ENCODE assay signal across 1 cellular context in the genomic region with DNA sequence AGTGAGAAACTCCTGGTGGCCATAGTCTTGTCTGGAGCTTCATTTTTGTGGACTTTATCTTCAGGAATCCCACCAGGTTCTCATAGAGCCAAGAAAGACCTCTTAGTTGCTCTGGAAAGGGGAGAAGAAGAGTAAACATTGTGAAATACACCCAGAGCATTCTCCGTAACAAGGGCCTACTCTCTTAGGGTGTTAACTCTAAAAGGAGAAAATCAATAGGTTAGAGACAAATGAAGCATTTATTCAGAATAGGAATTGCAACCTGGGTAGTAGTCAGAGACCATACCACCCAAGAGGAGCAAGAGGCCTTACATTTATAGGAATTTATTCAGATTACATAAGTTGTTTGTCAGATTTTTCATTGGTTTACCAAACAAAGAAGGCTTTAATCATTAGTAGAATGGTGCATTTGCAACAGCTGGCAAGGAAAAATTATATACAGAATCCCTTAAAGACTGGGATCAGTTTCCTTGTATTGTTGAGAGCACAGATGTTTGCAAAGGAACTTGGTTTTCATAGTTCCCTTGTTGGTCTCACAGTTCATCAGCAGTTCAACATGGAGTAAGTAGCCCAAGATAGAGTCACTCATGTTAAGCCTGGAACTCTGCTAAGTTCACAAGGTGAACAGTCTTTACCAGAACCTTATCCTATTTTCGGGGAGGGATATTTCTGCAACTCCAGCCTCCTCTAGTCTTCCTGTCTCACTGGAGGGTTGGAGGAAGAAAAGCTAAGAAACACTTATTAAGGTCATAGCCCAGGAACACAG.
TF ChIP-seq lines count a peak whose summit lies in the region.

No MANE protein-coding gene starts in this region.

TF ChIP-seq in HepG2, 621 proteins besides CTCF, POLR2A, EP300 and RAD21 (continued from another document and continues in another):
- TF ChIP-seq, protein P1, sequence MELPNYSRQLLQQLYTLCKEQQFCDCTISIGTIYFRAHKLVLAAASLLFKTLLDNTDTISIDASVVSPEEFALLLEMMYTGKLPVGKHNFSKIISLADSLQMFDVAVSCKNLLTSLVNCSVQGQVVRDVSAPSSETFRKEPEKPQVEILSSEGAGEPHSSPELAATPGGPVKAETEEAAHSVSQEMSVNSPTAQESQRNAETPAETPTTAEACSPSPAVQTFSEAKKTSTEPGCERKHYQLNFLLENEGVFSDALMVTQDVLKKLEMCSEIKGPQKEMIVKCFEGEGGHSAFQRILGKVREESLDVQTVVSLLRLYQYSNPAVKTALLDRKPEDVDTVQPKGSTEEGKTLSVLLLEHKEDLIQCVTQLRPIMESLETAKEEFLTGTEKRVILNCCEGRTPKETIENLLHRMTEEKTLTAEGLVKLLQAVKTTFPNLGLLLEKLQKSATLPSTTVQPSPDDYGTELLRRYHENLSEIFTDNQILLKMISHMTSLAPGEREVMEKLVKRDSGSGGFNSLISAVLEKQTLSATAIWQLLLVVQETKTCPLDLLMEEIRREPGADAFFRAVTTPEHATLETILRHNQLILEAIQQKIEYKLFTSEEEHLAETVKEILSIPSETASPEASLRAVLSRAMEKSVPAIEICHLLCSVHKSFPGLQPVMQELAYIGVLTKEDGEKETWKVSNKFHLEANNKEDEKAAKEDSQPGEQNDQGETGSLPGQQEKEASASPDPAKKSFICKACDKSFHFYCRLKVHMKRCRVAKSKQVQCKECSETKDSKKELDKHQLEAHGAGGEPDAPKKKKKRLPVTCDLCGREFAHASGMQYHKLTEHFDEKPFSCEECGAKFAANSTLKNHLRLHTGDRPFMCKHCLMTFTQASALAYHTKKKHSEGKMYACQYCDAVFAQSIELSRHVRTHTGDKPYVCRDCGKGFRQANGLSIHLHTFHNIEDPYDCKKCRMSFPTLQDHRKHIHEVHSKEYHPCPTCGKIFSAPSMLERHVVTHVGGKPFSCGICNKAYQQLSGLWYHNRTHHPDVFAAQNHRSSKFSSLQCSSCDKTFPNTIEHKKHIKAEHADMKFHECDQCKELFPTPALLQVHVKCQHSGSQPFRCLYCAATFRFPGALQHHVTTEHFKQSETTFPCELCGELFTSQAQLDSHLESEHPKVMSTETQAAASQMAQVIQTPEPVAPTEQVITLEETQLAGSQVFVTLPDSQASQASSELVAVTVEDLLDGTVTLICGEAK (IDR thresholded peaks at IDR 0.05), result no peak
- TF ChIP-seq, protein P1 (CRISPR knock-in tag; IDR thresholded peaks at IDR 0.05), result no peak
- TF ChIP-seq MYNN (CRISPR knock-in tag; IDR thresholded peaks at IDR 0.05; ENCODE audit: low read depth), result no peak
- no peak for TF ChIP-seq HNRNPH1 (optimal IDR thresholded peaks at IDR 0.05; ENCODE audit: low read depth, low read length)
- no peak for TF ChIP-seq ZNF382 (CRISPR knock-in tag; IDR thresholded peaks at IDR 0.05; ENCODE audit: borderline replicate concordance)
- TF ChIP-seq, protein P2, sequence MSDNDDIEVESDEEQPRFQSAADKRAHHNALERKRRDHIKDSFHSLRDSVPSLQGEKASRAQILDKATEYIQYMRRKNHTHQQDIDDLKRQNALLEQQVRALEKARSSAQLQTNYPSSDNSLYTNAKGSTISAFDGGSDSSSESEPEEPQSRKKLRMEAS (IDR thresholded peaks at IDR 0.05), result no peak
- 0 out of 2 replicates have a peak, but pooled peaks have one; percentile 15 for TF ChIP-seq RARA (CRISPR knock-in tag; IDR thresholded peaks at IDR 0.05)
- no peak for TF ChIP-seq SNRNP70 (IDR thresholded peaks at IDR 0.05; ENCODE audit: low read depth, low read length)
- TF ChIP-seq SIX4 (CRISPR knock-in tag; IDR thresholded peaks at IDR 0.05), result 0 out of 2 replicates have a peak, but pooled peaks have one; percentile 34
- TF ChIP-seq TOPORS (CRISPR knock-in tag; IDR thresholded peaks at IDR 0.05), result no peak
- 0 out of 2 replicates have a peak, but pooled peaks have one; percentile 32 for TF ChIP-seq THAP11 (CRISPR knock-in tag; IDR thresholded peaks at IDR 0.05)
- TF ChIP-seq, protein P3, sequence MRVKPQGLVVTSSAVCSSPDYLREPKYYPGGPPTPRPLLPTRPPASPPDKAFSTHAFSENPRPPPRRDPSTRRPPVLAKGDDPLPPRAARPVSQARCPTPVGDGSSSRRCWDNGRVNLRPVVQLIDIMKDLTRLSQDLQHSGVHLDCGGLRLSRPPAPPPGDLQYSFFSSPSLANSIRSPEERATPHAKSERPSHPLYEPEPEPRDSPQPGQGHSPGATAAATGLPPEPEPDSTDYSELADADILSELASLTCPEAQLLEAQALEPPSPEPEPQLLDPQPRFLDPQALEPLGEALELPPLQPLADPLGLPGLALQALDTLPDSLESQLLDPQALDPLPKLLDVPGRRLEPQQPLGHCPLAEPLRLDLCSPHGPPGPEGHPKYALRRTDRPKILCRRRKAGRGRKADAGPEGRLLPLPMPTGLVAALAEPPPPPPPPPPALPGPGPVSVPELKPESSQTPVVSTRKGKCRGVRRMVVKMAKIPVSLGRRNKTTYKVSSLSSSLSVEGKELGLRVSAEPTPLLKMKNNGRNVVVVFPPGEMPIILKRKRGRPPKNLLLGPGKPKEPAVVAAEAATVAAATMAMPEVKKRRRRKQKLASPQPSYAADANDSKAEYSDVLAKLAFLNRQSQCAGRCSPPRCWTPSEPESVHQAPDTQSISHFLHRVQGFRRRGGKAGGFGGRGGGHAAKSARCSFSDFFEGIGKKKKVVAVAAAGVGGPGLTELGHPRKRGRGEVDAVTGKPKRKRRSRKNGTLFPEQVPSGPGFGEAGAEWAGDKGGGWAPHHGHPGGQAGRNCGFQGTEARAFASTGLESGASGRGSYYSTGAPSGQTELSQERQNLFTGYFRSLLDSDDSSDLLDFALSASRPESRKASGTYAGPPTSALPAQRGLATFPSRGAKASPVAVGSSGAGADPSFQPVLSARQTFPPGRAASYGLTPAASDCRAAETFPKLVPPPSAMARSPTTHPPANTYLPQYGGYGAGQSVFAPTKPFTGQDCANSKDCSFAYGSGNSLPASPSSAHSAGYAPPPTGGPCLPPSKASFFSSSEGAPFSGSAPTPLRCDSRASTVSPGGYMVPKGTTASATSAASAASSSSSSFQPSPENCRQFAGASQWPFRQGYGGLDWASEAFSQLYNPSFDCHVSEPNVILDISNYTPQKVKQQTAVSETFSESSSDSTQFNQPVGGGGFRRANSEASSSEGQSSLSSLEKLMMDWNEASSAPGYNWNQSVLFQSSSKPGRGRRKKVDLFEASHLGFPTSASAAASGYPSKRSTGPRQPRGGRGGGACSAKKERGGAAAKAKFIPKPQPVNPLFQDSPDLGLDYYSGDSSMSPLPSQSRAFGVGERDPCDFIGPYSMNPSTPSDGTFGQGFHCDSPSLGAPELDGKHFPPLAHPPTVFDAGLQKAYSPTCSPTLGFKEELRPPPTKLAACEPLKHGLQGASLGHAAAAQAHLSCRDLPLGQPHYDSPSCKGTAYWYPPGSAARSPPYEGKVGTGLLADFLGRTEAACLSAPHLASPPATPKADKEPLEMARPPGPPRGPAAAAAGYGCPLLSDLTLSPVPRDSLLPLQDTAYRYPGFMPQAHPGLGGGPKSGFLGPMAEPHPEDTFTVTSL (CRISPR knock-in tag; IDR thresholded peaks at IDR 0.05; ENCODE audit: borderline replicate concordance), result no peak
- TF ChIP-seq FOXJ3 (CRISPR knock-in tag; IDR thresholded peaks at IDR 0.05; ENCODE audit: borderline replicate concordance), result peak; percentile 56; the same call in 1 of the 2 replicates
- no peak for TF ChIP-seq POLR2AphosphoS2 (IDR thresholded peaks at IDR 0.05; ENCODE audit: low read depth, low read length)
- TF ChIP-seq, protein P4, sequence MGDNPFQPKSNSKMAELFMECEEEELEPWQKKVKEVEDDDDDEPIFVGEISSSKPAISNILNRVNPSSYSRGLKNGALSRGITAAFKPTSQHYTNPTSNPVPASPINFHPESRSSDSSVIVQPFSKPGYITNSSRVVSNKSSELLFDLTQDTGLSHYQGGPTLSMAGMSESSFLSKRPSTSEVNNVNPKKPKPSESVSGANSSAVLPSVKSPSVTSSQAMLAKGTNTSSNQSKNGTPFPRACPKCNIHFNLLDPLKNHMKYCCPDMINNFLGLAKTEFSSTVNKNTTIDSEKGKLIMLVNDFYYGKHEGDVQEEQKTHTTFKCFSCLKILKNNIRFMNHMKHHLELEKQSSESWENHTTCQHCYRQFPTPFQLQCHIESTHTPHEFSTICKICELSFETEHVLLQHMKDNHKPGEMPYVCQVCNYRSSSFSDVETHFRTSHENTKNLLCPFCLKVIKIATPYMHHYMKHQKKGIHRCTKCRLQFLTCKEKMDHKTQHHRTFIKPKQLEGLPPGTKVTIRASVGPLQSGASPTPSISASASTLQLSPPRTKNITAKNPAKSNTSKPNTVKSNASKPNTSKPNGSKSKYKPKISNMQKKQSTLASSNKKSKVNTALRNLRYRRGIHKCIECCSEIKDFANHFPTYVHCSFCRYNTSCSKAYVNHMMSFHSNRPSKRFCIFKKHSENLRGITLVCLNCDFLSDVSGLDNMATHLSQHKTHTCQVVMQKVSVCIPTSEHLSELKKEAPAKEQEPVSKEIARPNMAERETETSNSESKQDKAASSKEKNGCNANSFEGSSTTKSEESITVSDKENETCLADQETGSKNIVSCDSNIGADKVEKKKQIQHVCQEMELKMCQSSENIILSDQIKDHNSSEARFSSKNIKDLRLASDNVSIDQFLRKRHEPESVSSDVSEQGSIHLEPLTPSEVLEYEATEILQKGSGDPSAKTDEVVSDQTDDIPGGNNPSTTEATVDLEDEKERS (CRISPR knock-in tag; IDR thresholded peaks at IDR 0.05), result 0 out of 2 replicates have a peak, but pooled peaks have one; percentile 40
- TF ChIP-seq, protein P5, sequence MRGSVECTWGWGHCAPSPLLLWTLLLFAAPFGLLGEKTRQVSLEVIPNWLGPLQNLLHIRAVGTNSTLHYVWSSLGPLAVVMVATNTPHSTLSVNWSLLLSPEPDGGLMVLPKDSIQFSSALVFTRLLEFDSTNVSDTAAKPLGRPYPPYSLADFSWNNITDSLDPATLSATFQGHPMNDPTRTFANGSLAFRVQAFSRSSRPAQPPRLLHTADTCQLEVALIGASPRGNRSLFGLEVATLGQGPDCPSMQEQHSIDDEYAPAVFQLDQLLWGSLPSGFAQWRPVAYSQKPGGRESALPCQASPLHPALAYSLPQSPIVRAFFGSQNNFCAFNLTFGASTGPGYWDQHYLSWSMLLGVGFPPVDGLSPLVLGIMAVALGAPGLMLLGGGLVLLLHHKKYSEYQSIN (CRISPR knock-in tag; IDR thresholded peaks at IDR 0.05; ENCODE audit: borderline replicate concordance), result no peak
- TF ChIP-seq, protein P6, sequence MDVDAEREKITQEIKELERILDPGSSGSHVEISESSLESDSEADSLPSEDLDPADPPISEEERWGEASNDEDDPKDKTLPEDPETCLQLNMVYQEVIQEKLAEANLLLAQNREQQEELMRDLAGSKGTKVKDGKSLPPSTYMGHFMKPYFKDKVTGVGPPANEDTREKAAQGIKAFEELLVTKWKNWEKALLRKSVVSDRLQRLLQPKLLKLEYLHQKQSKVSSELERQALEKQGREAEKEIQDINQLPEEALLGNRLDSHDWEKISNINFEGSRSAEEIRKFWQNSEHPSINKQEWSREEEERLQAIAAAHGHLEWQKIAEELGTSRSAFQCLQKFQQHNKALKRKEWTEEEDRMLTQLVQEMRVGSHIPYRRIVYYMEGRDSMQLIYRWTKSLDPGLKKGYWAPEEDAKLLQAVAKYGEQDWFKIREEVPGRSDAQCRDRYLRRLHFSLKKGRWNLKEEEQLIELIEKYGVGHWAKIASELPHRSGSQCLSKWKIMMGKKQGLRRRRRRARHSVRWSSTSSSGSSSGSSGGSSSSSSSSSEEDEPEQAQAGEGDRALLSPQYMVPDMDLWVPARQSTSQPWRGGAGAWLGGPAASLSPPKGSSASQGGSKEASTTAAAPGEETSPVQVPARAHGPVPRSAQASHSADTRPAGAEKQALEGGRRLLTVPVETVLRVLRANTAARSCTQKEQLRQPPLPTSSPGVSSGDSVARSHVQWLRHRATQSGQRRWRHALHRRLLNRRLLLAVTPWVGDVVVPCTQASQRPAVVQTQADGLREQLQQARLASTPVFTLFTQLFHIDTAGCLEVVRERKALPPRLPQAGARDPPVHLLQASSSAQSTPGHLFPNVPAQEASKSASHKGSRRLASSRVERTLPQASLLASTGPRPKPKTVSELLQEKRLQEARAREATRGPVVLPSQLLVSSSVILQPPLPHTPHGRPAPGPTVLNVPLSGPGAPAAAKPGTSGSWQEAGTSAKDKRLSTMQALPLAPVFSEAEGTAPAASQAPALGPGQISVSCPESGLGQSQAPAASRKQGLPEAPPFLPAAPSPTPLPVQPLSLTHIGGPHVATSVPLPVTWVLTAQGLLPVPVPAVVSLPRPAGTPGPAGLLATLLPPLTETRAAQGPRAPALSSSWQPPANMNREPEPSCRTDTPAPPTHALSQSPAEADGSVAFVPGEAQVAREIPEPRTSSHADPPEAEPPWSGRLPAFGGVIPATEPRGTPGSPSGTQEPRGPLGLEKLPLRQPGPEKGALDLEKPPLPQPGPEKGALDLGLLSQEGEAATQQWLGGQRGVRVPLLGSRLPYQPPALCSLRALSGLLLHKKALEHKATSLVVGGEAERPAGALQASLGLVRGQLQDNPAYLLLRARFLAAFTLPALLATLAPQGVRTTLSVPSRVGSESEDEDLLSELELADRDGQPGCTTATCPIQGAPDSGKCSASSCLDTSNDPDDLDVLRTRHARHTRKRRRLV (CRISPR knock-in tag; IDR thresholded peaks at IDR 0.05), result no peak
- TF ChIP-seq NFYB (CRISPR knock-in tag; IDR thresholded peaks at IDR 0.05), result no peak
- TF ChIP-seq NFIB (CRISPR knock-in tag; IDR thresholded peaks at IDR 0.05; ENCODE audit: borderline replicate concordance), result no peak
- TF ChIP-seq ZNF343 (CRISPR knock-in tag; IDR thresholded peaks at IDR 0.05), result no peak
- TF ChIP-seq DNMT3B (CRISPR knock-in tag; conservative IDR thresholded peaks at IDR 0.05), result no peak
- TF ChIP-seq GFI1 (CRISPR knock-in tag; IDR thresholded peaks at IDR 0.05; ENCODE audit: borderline replicate concordance), result 0 out of 2 replicates have a peak, but pooled peaks have one; percentile 31
- TF ChIP-seq SMARCE1 (IDR thresholded peaks at IDR 0.05; ENCODE audit: borderline replicate concordance), result no peak
- TF ChIP-seq ISL2 (CRISPR knock-in tag; IDR thresholded peaks at IDR 0.05), result peak; percentile 81; the same call in 1 of the 2 replicates
- TF ChIP-seq MAFF (IDR thresholded peaks at IDR 0.05; ENCODE audit: low read depth, low read length), result no peak
- no peak for TF ChIP-seq ZNF564 (CRISPR knock-in tag; IDR thresholded peaks at IDR 0.05)
